24 cellular contexts compared by ENCODE assay signal in the genomic region with DNA sequence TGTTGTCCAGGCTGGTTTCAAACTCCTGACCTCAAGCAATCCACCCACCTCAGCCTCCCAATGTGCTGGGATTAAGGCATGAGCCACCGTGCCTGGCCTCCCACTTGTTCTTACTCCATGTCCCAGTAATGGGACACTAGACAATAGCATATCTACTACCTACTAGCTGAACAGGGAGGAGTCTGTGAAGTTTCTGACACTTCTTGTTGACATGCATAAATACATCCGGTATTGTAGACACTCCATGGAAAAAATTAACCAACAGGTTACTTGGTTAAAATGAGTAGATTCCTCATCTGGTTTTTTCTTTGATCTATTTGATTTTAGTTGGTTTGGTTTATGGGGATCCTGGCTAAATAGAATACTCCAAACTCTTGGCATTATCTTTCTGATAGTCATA.
"Had no signal": no experiment of that assay in that cellular context is flagged by ENCODE, and none has a peak within 500 bp of the region (broad histone marks: within the 10 kb centered on the region; RNA-seq: fewer than 3 reads in every experiment).

No MANE protein-coding gene starts in this region.

- H3K36me3 Mint-ChIP-seq: mesothelial cell of epicardium had no signal

- H3K9me3 Mint-ChIP-seq: dendritic cell treated with granulocyte-macrophage colony-stimulating factor and Interleukin-4, amounts not matched to agents 40 ng/mL and 50 ng/mL, for 4 days; effector memory CD8-positive, alpha-beta T cell; endodermal cell; mesothelial cell of epicardium had no signal

- ATAC-seq: effector memory CD8-positive, alpha-beta T cell; esophagus mucosa; gastrocnemius medialis; heart right ventricle; left cardiac atrium; left lung; left ventricle myocardium superior; lower lobe of right lung; mucosa of descending colon had no signal

- DNase-seq: colonic mucosa; cortex of kidney; effector CD8-positive, alpha-beta T cell; effector memory CD8-positive, alpha-beta T cell; endodermal cell; erythroblast; esophagus squamous epithelium; foreskin fibroblast; foreskin melanocyte; gastrocnemius medialis; glutamatergic neuron; head of caudate nucleus; heart right ventricle; hippocampal formation; left cardiac atrium; left lung; left ventricle myocardium superior; lower lobe of right lung; mesenchymal stem cell; mucosa of descending colon; naive B cell had no signal

- H3K27ac Mint-ChIP-seq: dendritic cell treated with granulocyte-macrophage colony-stimulating factor and Interleukin-4, amounts not matched to agents 40 ng/mL and 50 ng/mL, for 4 days; effector memory CD8-positive, alpha-beta T cell; endodermal cell; mesothelial cell of epicardium had no signal

- H3K4me1 Mint-ChIP-seq: mesothelial cell of epicardium, naive B cell had no signal

- H3K4me3 Mint-ChIP-seq: dendritic cell treated with granulocyte-macrophage colony-stimulating factor and Interleukin-4, amounts not matched to agents 40 ng/mL and 50 ng/mL, for 4 days; effector memory CD8-positive, alpha-beta T cell; endodermal cell; mesothelial cell of epicardium; naive B cell had no signal
